19 cellular contexts compared by ENCODE assay signal in the genomic region with DNA sequence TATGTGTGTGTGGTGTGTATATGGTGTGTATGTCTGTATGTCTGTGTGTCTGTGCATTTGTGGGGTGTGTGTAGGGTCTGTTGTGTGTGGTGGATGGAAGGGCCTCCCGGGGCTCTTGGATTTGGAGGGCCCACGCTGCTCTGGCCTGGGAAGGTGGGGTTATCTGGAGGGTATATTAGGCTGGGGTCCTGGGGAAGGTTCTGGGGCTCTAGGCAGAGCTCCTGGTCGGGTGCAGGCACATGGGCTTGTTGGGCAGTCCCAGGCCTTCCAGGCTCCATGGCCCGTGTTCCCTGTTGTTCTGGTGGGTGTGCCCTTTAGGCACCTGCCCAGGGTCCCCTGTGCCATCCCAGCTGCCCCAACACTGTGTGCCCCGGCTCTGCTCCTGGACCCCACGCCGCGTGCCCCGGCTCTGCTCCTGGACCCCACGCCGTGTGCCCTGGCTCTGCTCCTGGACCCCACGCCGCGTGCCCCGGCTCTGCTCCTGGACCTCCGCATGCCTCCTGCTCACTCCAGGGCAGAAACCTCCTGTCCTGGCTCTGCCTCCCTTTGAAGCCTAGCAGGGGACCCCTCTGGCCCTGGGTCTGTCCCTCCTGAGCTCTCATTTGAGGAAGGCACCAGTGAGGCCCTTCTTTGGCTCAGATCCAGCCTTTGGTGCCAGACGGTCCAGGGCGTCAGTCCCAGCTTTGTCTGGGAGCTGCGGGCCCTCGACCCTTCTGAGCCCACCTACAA. TPM values are rescaled to one million over a fixed set of nuclear protein-coding genes. Genes with fewer than 3 reads are reported as not detected.
"Had no signal": no experiment of that assay in that cellular context is flagged by ENCODE, and none has a peak within 500 bp of the region (broad histone marks: within the 10 kb centered on the region; RNA-seq: fewer than 3 reads in every experiment).

No MANE protein-coding gene starts in this region.

- DNase-seq: activated naive CD8-positive, alpha-beta T cell treated with anti-CD3 and anti-CD28 coated beads for 36 hours; activated T-cell treated with anti-CD3 and anti-CD28 coated beads, Interleukin-2, amount 50 U/mL, for 24 hours; cortex of kidney; endodermal cell; heart right ventricle; kidney glomerular epithelial cell; stimulated activated CD4-positive, alpha-beta T cell treated with anti-CD3 and anti-CD28 coated beads, Interleukin-1b, Interleukin-23, amount 100 ng/mL, for 48 hours; stimulated activated naive CD8-positive, alpha-beta T cell treated with anti-CD3 and anti-CD28 coated beads, Interleukin-15, amount 100 ng/mL, for 72 hours; T-helper 9 cell; tibial artery had no signal

- H3K4me3 Mint-ChIP-seq: activated naive CD8-positive, alpha-beta T cell treated with anti-CD3 and anti-CD28 coated beads for 36 hours; activated T-cell treated with anti-CD3 and anti-CD28 coated beads, Interleukin-2, amount 50 U/mL, for 24 hours; activated T-helper 17 cell treated with anti-CD3 and anti-CD28 coated beads, Interleukin-2, amount 50 U/mL, for 72 hours; endodermal cell; stimulated activated naive CD8-positive, alpha-beta T cell treated with anti-CD3 and anti-CD28 coated beads, Interleukin-15, amount 100 ng/mL, for 72 hours had no signal

- H3K27ac Mint-ChIP-seq: activated naive CD8-positive, alpha-beta T cell treated with anti-CD3 and anti-CD28 coated beads for 36 hours; activated T-cell treated with anti-CD3 and anti-CD28 coated beads, Interleukin-2, amount 50 U/mL, for 24 hours; activated T-helper 17 cell treated with anti-CD3 and anti-CD28 coated beads, Interleukin-2, amount 50 U/mL, for 72 hours; endodermal cell; stimulated activated naive CD8-positive, alpha-beta T cell treated with anti-CD3 and anti-CD28 coated beads, Interleukin-15, amount 100 ng/mL, for 72 hours had no signal

- H3K27ac ChIP-seq: epithelial cell of prostate, heart right ventricle, prostate gland, tibial artery had no signal

- ATAC-seq: activated T-helper 17 cell treated with anti-CD3 and anti-CD28 coated beads, Interleukin-2, amount 50 U/mL, for 72 hours; heart right ventricle; stimulated activated naive CD8-positive, alpha-beta T cell treated with anti-CD3 and anti-CD28 coated beads, Interleukin-15, amount 100 ng/mL, for 72 hours had no signal

- H3K36me3 Mint-ChIP-seq: activated naive CD8-positive, alpha-beta T cell treated with anti-CD3 and anti-CD28 coated beads for 36 hours had no signal

- H3K9me3 ChIP-seq: heart right ventricle, prostate gland, tibial artery had no signal

- H3K4me1 ChIP-seq: heart right ventricle, prostate gland, tibial artery had no signal

- H3K4me1 Mint-ChIP-seq: activated naive CD8-positive, alpha-beta T cell treated with anti-CD3 and anti-CD28 coated beads for 36 hours; stimulated activated naive CD8-positive, alpha-beta T cell treated with anti-CD3 and anti-CD28 coated beads, Interleukin-15, amount 100 ng/mL, for 72 hours had no signal

- H3K9me3 Mint-ChIP-seq: activated naive CD8-positive, alpha-beta T cell treated with anti-CD3 and anti-CD28 coated beads for 36 hours; activated T-cell treated with anti-CD3 and anti-CD28 coated beads, Interleukin-2, amount 50 U/mL, for 24 hours; activated T-helper 17 cell treated with anti-CD3 and anti-CD28 coated beads, Interleukin-2, amount 50 U/mL, for 72 hours; endodermal cell; stimulated activated naive CD8-positive, alpha-beta T cell treated with anti-CD3 and anti-CD28 coated beads, Interleukin-15, amount 100 ng/mL, for 72 hours had no signal

- H3K36me3 ChIP-seq: heart right ventricle, prostate gland, tibial artery had no signal

- H3K4me3 ChIP-seq: heart right ventricle, prostate gland, tibial artery had no signal

RNA-seq across cellular contexts. Expression of a gene that starts 10.2 kb away (rescaled TPM):
- total RNA-seq: bronchial epithelial cell; fibroblast of villous mesenchyme; osteocyte; skeletal muscle tissue; T-helper 1 cell treated with Interleukin-12 subunit alpha and Interleukin-12 subunit beta and Interleukin-4 antibody, amounts not matched to agents 30 ng/mL and 1 ng/mL, for 36 hours had no signal

RNA-seq across cellular contexts. Expression of a gene that starts 46.7 kb away (rescaled TPM):
- total RNA-seq: activated naive CD8-positive, alpha-beta T cell treated with anti-CD3 and anti-CD28 coated beads for 36 hours; activated T-helper 17 cell treated with anti-CD3 and anti-CD28 coated beads, Interleukin-2, amount 50 U/mL, for 72 hours; bronchial epithelial cell; endodermal cell; fibroblast of villous mesenchyme; heart right ventricle; liver; osteocyte; prostate gland; skeletal muscle tissue; T-helper 1 cell treated with Interleukin-12 subunit alpha and Interleukin-12 subunit beta and Interleukin-4 antibody, amounts not matched to agents 30 ng/mL and 1 ng/mL, for 36 hours had no signal
